Comparison of ENCODE assay signal across 8 cellular contexts in the genomic region with DNA sequence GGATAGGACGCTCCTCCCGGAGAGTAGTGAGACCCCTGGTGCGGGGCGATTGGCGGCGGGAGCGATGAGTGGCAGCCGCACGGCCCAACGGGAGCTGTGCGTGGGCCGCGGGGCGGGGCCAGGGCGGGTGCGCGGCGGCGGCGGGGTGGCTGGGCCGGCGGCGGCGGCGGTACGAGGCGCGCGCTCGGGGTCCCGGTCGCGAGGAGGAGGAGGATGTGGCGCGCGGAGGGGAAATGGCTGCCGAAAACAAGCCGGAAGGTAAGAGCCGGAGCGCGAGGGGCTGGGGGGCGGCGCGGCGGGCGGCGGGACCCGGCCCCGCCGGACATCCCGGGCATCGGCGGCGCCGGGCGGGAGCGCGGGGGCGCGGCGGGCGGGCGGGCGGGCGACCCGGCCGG. TPM values are rescaled to one million over a fixed set of nuclear protein-coding genes. Genes with fewer than 3 reads are reported as not detected.
DNase-seq lines count a peak whose midpoint lies in the region.

A gene with protein sequence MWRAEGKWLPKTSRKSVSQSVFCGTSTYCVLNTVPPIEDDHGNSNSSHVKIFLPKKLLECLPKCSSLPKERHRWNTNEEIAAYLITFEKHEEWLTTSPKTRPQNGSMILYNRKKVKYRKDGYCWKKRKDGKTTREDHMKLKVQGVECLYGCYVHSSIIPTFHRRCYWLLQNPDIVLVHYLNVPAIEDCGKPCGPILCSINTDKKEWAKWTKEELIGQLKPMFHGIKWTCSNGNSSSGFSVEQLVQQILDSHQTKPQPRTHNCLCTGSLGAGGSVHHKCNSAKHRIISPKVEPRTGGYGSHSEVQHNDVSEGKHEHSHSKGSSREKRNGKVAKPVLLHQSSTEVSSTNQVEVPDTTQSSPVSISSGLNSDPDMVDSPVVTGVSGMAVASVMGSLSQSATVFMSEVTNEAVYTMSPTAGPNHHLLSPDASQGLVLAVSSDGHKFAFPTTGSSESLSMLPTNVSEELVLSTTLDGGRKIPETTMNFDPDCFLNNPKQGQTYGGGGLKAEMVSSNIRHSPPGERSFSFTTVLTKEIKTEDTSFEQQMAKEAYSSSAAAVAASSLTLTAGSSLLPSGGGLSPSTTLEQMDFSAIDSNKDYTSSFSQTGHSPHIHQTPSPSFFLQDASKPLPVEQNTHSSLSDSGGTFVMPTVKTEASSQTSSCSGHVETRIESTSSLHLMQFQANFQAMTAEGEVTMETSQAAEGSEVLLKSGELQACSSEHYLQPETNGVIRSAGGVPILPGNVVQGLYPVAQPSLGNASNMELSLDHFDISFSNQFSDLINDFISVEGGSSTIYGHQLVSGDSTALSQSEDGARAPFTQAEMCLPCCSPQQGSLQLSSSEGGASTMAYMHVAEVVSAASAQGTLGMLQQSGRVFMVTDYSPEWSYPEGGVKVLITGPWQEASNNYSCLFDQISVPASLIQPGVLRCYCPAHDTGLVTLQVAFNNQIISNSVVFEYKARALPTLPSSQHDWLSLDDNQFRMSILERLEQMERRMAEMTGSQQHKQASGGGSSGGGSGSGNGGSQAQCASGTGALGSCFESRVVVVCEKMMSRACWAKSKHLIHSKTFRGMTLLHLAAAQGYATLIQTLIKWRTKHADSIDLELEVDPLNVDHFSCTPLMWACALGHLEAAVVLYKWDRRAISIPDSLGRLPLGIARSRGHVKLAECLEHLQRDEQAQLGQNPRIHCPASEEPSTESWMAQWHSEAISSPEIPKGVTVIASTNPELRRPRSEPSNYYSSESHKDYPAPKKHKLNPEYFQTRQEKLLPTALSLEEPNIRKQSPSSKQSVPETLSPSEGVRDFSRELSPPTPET (N-terminal part only) (plus strand): TSS at position 137 of the 395 bp plus-strand sequence. CDS start 77 bp downstream, at position 214.

- H3K36me3 ChIP-seq in urinary bladder (ENCODE audit: insufficient read depth): no peaks in the 10 kb centered on the region

- peak; percentile 98 for DNase-seq in stimulated activated CD4-positive, alpha-beta T cell treated with anti-CD3 and anti-CD28 coated beads, Interleukin-4, amount 100 ng/mL, for 1 hour
- DNase-seq in stimulated activated CD4-positive, alpha-beta T cell treated with anti-CD3 and anti-CD28 coated beads, Interleukin-15, amount 100 ng/mL, for 24 hours: no peak
- DNase-seq in LHCN-M2 (ENCODE audit: low read depth) (no peak), mesenteric fat pad (ENCODE audit: low spot score) (peak; percentile 99), SKM-1 (lab: John Stamatoyannopoulos, UW; ENCODE audit: unreplicated experiment) (no peak), SW 1271 (lab: John Stamatoyannopoulos, UW) (no peak)

- no peaks in the 10 kb centered on the region for H3K4me1 ChIP-seq in urinary bladder (ENCODE audit: insufficient read depth)

- H3K27ac ChIP-seq in cingulate gyrus (ENCODE audit: low read depth, low read length): peak within 1 kb of the TSS; percentile 92
- peak within 1 kb of the TSS; percentile 100 for H3K27ac ChIP-seq in urinary bladder (ENCODE audit: low read depth)

- under 1% methylated on average over 67 of the region's 67 CpGs for WGBS in urinary bladder

- H3K4me3 ChIP-seq in urinary bladder (ENCODE audit: low read depth, low read length): peak within 1 kb of the TSS; percentile 96

RNA-seq across cellular contexts. Expression of the gene that starts here (rescaled TPM):
- total RNA-seq in LHCN-M2 (2014; rRNA removed) (69.0 and 97.2 TPM in 2 replicates), mesenteric fat pad (51.8 TPM), urinary bladder (53.3 TPM)
- 83.0 TPM for polyA plus RNA-seq in LHCN-M2 (2012)
- polyA plus RNA-seq in urinary bladder: 115 TPM

Comparison
In these comparisons a context has a peak if more than half of its experiments do, and no peak if none do; other contexts are left out.
1. DNase-seq: peak in stimulated activated CD4-positive, alpha-beta T cell treated with anti-CD3 and anti-CD28 coated beads, Interleukin-4, amount 100 ng/mL, for 1 hour (single experiment) and mesenteric fat pad (single experiment); none in stimulated activated CD4-positive, alpha-beta T cell treated with anti-CD3 and anti-CD28 coated beads, Interleukin-15, amount 100 ng/mL, for 24 hours (single experiment), LHCN-M2 (single experiment), SKM-1 (single experiment) and SW 1271 (0 of 2).